ENCODE assay signal across 1 cellular context in genomic region chr16:13909872-13910303, GRCh38.
TF ChIP-seq lines count a peak whose summit lies in the region.

No MANE protein-coding gene starts in this region.

TF ChIP-seq in HepG2, 621 proteins besides CTCF, POLR2A, EP300 and RAD21 (continued from another document):
- TF ChIP-seq MXD1 (CRISPR knock-in tag; IDR thresholded peaks at IDR 0.05) (no peak), SOX6 (IDR thresholded peaks at IDR 0.05) (no peak), SOX6 (CRISPR knock-in tag; IDR thresholded peaks at IDR 0.05) (peak; percentile 36; the same call in 1 of the 2 replicates), TERF1 (CRISPR knock-in tag; IDR thresholded peaks at IDR 0.05) (no peak), HMG20A (CRISPR knock-in tag; IDR thresholded peaks at IDR 0.05; ENCODE audit: borderline replicate concordance) (peak; percentile 79; the same call in 1 of the 2 replicates), ZNF18 (CRISPR knock-in tag; IDR thresholded peaks at IDR 0.05; ENCODE audit: insufficient replicate concordance) (peak; percentile 45), ZNF644 (CRISPR knock-in tag; IDR thresholded peaks at IDR 0.05; ENCODE audit: low read depth) (peak; percentile 46; the same call in 1 of the 2 replicates), SOX5 (CRISPR knock-in tag; IDR thresholded peaks at IDR 0.05; ENCODE audit: borderline replicate concordance) (peak; percentile 47; the same call in 1 of the 2 replicates), AGO2 (optimal IDR thresholded peaks at IDR 0.05; ENCODE audit: low read depth, low read length) (no peak), AHDC1 (CRISPR knock-in tag; IDR thresholded peaks at IDR 0.05; ENCODE audit: borderline replicate concordance) (peak; percentile 80; the same call in 1 of the 2 replicates), MAFF (IDR thresholded peaks at IDR 0.05; ENCODE audit: low read depth, low read length) (peak; percentile 76), ZNF761 (CRISPR knock-in tag; conservative IDR thresholded peaks at IDR 0.05) (no peak), ZNF691 (CRISPR knock-in tag; IDR thresholded peaks at IDR 0.05; ENCODE audit: borderline replicate concordance, low read depth) (no peak)
